In genomic region chr11:119626197-119626909, GRCh38 we compare ENCODE assay signal across 26 cellular contexts.
DNase-seq lines count a peak whose midpoint lies in the region; TF ChIP-seq lines count a peak whose summit lies in the region.
"Had no signal": no experiment of that assay in that cellular context is flagged by ENCODE, and none has a peak within 500 bp of the region (broad histone marks: within the 10 kb centered on the region; RNA-seq: fewer than 3 reads in every experiment).

No MANE protein-coding gene starts in this region.

- no peaks in the 10 kb centered on the region for H4K20me1 ChIP-seq in neural progenitor cell (ENCODE audit: low read depth)

- H3K4me3 ChIP-seq in neural progenitor cell = no peak overlapping the region
- H3K4me3 ChIP-seq: breast epithelium, GM23248, uterus had no signal

- no peaks in the 10 kb centered on the region for H3K9me3 Mint-ChIP-seq in dendritic cell treated with granulocyte-macrophage colony-stimulating factor and Interleukin-4, amounts not matched to agents 40 ng/mL and 50 ng/mL, for 4 days
- no peaks in the 10 kb centered on the region for H3K9me3 Mint-ChIP-seq in neural progenitor cell
- no peaks in the 10 kb centered on the region for H3K9me3 Mint-ChIP-seq in CD14-positive monocyte
- H3K9me3 Mint-ChIP-seq: activated naive CD4-positive, alpha-beta T cell treated with anti-CD3 and anti-CD28 coated beads for 36 hours; CD4-positive, alpha-beta T cell; stimulated activated naive CD8-positive, alpha-beta T cell treated with anti-CD3 and anti-CD28 coated beads, Interleukin-15, amount 100 ng/mL, for 72 hours had no signal

- no peaks in the 10 kb centered on the region for H3K9me3 ChIP-seq in neural progenitor cell (ENCODE audit: low read depth)
- H3K9me3 ChIP-seq: breast epithelium, neutrophil, uterus had no signal

- H3K79me2 ChIP-seq in neural progenitor cell (ENCODE audit: low read depth) = no peaks in the 10 kb centered on the region

- H3K27ac Mint-ChIP-seq in dendritic cell treated with granulocyte-macrophage colony-stimulating factor and Interleukin-4, amounts not matched to agents 40 ng/mL and 50 ng/mL, for 4 days = peak overlapping the region; percentile 77
- peak overlapping the region; percentile 88 for H3K27ac Mint-ChIP-seq in neural progenitor cell
- no peak overlapping the region for H3K27ac Mint-ChIP-seq in CD14-positive monocyte
- H3K27ac Mint-ChIP-seq: activated naive CD4-positive, alpha-beta T cell treated with anti-CD3 and anti-CD28 coated beads for 36 hours; CD4-positive, alpha-beta T cell; progenitor cell of endocrine pancreas had no signal

- peaks cover 51% of the 10 kb centered on the region for H3K4me1 Mint-ChIP-seq in dendritic cell treated with granulocyte-macrophage colony-stimulating factor and Interleukin-4, amounts not matched to agents 40 ng/mL and 50 ng/mL, for 4 days (ENCODE audit: low read depth)
- H3K4me1 Mint-ChIP-seq in neural progenitor cell (peaks cover 68% of the 10 kb centered on the region), CD14-positive monocyte (peaks cover 15% of the 10 kb centered on the region)

- peaks cover 40% of the 10 kb centered on the region for H3K4me1 ChIP-seq in neural progenitor cell
- H3K4me1 ChIP-seq: breast epithelium, uterus had no signal

- DNase-seq in ELR (ENCODE audit: low read depth) = peak; percentile 10
- peak; percentile 71 for DNase-seq in NCI-H82 (lab: John Stamatoyannopoulos, UW)
- DNase-seq in neural progenitor cell (ENCODE audit: low spot score) = no peak
- no peak for DNase-seq in stimulated activated naive CD4-positive, alpha-beta T cell treated with Interleukin-2 at 50 U/mL for 16 hours (lab: John Stamatoyannopoulos, UW)
- no peak for DNase-seq in putamen (ENCODE audit: low spot score)
- DNase-seq in CD14-positive monocyte (ENCODE audit: low spot score) = no peak
- DNase-seq: activated CD4-positive, CD25-positive, alpha-beta regulatory T cell; activated naive CD4-positive, alpha-beta T cell treated with anti-CD3 and anti-CD28 coated beads for 36 hours; amniotic stem cell; CD4-positive, alpha-beta T cell; effector memory CD4-positive, alpha-beta T cell; EL; GM23248; kidney; NCI-H1105 treated with DMSO at 0.1 percent for 48 hours; NCI-H2029; NCI-H446; NK-92 treated with Interleukin-12 subunit alpha and Interleukin-12 subunit beta, amount 100 ng/mL, for 24 hours; SHP77; stimulated activated naive CD8-positive, alpha-beta T cell treated with anti-CD3 and anti-CD28 coated beads, Interleukin-15, amount 100 ng/mL, for 72 hours; SW 1271; uterus had no signal

- intact Hi-C loops in dendritic cell treated with granulocyte-macrophage colony-stimulating factor and Interleukin-4, amounts not matched to agents 40 ng/mL and 50 ng/mL, for 4 days (cut with micrococcal nuclease) = no loop called here
- intact Hi-C loops in CD14-positive monocyte (cut with micrococcal nuclease) = loop anchor here in 1 of 2 donors (10.0 kb wide), 1 partner anchor 142 kb away; no protein-coding TSS in a partner anchor

- H2AFZ ChIP-seq in neural progenitor cell (replicated peaks) = no peak overlapping the region
- H2AFZ ChIP-seq: GM23248 had no signal

- H3K4me3 Mint-ChIP-seq in dendritic cell treated with granulocyte-macrophage colony-stimulating factor and Interleukin-4, amounts not matched to agents 40 ng/mL and 50 ng/mL, for 4 days = peak overlapping the region; percentile 24
- H3K4me3 Mint-ChIP-seq in neural progenitor cell = no peak overlapping the region
- H3K4me3 Mint-ChIP-seq in CD14-positive monocyte = no peak overlapping the region
- H3K4me3 Mint-ChIP-seq: activated naive CD4-positive, alpha-beta T cell treated with anti-CD3 and anti-CD28 coated beads for 36 hours; CD4-positive, alpha-beta T cell; stimulated activated naive CD8-positive, alpha-beta T cell treated with anti-CD3 and anti-CD28 coated beads, Interleukin-15, amount 100 ng/mL, for 72 hours had no signal

- no peaks in the 10 kb centered on the region for H3K27me3 ChIP-seq in neural progenitor cell
- H3K27me3 ChIP-seq: breast epithelium, neutrophil, uterus had no signal

- no peak overlapping the region for H3K27ac ChIP-seq in neural progenitor cell
- H3K27ac ChIP-seq: breast epithelium, GM23248, neutrophil, uterus had no signal

- peak overlapping the region; percentile 44 for H3K4me2 ChIP-seq in neural progenitor cell

- no peaks in the 10 kb centered on the region for H3K36me3 Mint-ChIP-seq in dendritic cell treated with granulocyte-macrophage colony-stimulating factor and Interleukin-4, amounts not matched to agents 40 ng/mL and 50 ng/mL, for 4 days (ENCODE audit: low read depth)
- H3K36me3 Mint-ChIP-seq in neural progenitor cell (no peaks in the 10 kb centered on the region), CD14-positive monocyte (no peaks in the 10 kb centered on the region)

- TF ChIP-seq CTCF in neural progenitor cell (IDR thresholded peaks at IDR 0.05) = no peak
- no peak for TF ChIP-seq CTCF in CD14-positive monocyte (IDR thresholded peaks at IDR 0.05)

- peaks cover 8% of the 10 kb centered on the region for H3F3A ChIP-seq in neural progenitor cell (ENCODE audit: low read depth)

- no peaks in the 10 kb centered on the region for H3K36me3 ChIP-seq in neural progenitor cell
- H3K36me3 ChIP-seq: breast epithelium, neutrophil, uterus had no signal

- H3K9ac ChIP-seq in neural progenitor cell = no peak overlapping the region
- H3K9ac ChIP-seq: GM23248 had no signal

- H3K27me3 Mint-ChIP-seq in dendritic cell treated with granulocyte-macrophage colony-stimulating factor and Interleukin-4, amounts not matched to agents 40 ng/mL and 50 ng/mL, for 4 days = peaks cover 39% of the 10 kb centered on the region
- H3K27me3 Mint-ChIP-seq in neural progenitor cell (ENCODE audit: insufficient read depth, low read depth) (peaks cover 13% of the 10 kb centered on the region), CD14-positive monocyte (ENCODE audit: low read depth in 3 of 3) (peaks cover 4 to 13% (median 6%) of the 10 kb centered on the region in 3 donors)

Comparison
In these comparisons a context has a peak if more than half of its experiments do, and no peak if none do; other contexts are left out.
1. DNase-seq: peak in ELR (single experiment) and NCI-H82 (single experiment); none in neural progenitor cell (single experiment), stimulated activated naive CD4-positive, alpha-beta T cell treated with Interleukin-2 at 50 U/mL for 16 hours (single experiment), putamen (single experiment) and CD14-positive monocyte (single experiment).
2. H3K27ac Mint-ChIP-seq: peak in dendritic cell treated with granulocyte-macrophage colony-stimulating factor and Interleukin-4, amounts not matched to agents 40 ng/mL and 50 ng/mL, for 4 days (single experiment) and neural progenitor cell (single experiment); none in CD14-positive monocyte (0 of 7).